In genomic region chr4:8917868-8918783, GRCh38 we compare ENCODE assay signal across 8 cellular contexts. TPM values are rescaled to one million over a fixed set of nuclear protein-coding genes. Genes with fewer than 3 reads are reported as not detected.
DNase-seq lines count a peak whose midpoint lies in the region; ATAC-seq and TF ChIP-seq lines count a peak whose summit lies in the region.

No MANE protein-coding gene starts in this region.

- peaks cover 5% of the 10 kb centered on the region; the same call in 1 of the 2 replicates for H3K9me3 ChIP-seq in IMR-90 (ENCODE audit: control insufficient read depth, insufficient read depth, low read length)
- no peaks in the 10 kb centered on the region for H3K9me3 ChIP-seq in body of pancreas

- peak overlapping the region; percentile 3 for H2AK9ac ChIP-seq in IMR-90 (replicated peaks; ENCODE audit: low read depth, low read length, poor library complexity)

- H2BK20ac ChIP-seq in IMR-90 (ENCODE audit: low read depth, low read length) = no peak overlapping the region

- H3K27me3 ChIP-seq in IMR-90 (ENCODE audit: control insufficient read depth, insufficient read depth, low read length) (no peaks in the 10 kb centered on the region), body of pancreas (peaks cover 0 to 5% of the 10 kb centered on the region in 2 donors)

- no peak overlapping the region for H4K91ac ChIP-seq in IMR-90 (ENCODE audit: insufficient read depth, low read depth, low read length)

- intact Hi-C loops in IMR-90 (cut with micrococcal nuclease) = loop anchor here (1.0 kb wide), 1 partner anchor 230 kb away; no protein-coding TSS in a partner anchor
- intact Hi-C loops in body of pancreas (cut with DNase I) = loop anchor here (10.0 kb wide), 1 partner anchor 313 kb away; no protein-coding TSS in a partner anchor

- H3K27ac ChIP-seq in IMR-90 (ENCODE audit: insufficient read depth, low read length) (no peak overlapping the region), body of pancreas (no peak overlapping the region)

- H2AFZ ChIP-seq in IMR-90 (replicated peaks; ENCODE audit: low read length, poor library complexity) = peak overlapping the region; percentile 21

- H3K18ac ChIP-seq in IMR-90 (ENCODE audit: low read depth, low read length) = no peak overlapping the region

- ATAC-seq in GM21381 (IDR thresholded peaks at IDR 0.05; ENCODE audit: unreplicated experiment) (peak; percentile 86), IMR-90 (ENCODE audit: low read depth) (peak; percentile 98), body of pancreas (peak; percentile 73)

- no peaks in the 10 kb centered on the region for H3K36me3 ChIP-seq in IMR-90 (ENCODE audit: control insufficient read depth, insufficient read depth, low read length)
- H3K36me3 ChIP-seq in body of pancreas (replicated peaks in 1 of 2; ENCODE audit: insufficient read depth in 1 of 2, low read depth in 2 of 2) = no peaks in the 10 kb centered on the region

- no peak overlapping the region for H3K9ac ChIP-seq in IMR-90 (ENCODE audit: low read depth, low read length)

- H3K4ac ChIP-seq in IMR-90 (ENCODE audit: low read depth, low read length) = no peak overlapping the region

- H2BK120ac ChIP-seq in IMR-90 (ENCODE audit: low read depth, low read length) = no peak overlapping the region

- no peaks in the 10 kb centered on the region for H4K20me1 ChIP-seq in IMR-90 (ENCODE audit: insufficient read depth, low read length)

- no peak overlapping the region for H2AK5ac ChIP-seq in IMR-90 (ENCODE audit: low read depth, low read length)

- TF ChIP-seq CTCF in IMR-90 (conservative IDR thresholded peaks at IDR 0.05; ENCODE audit: low read depth, low read length) = peak; percentile 70
- TF ChIP-seq CTCF in body of pancreas (IDR thresholded peaks at IDR 0.05) = peak; percentile 66 to 86 (median 78)

- H2BK5ac ChIP-seq in IMR-90 (ENCODE audit: low read depth, low read length, poor library complexity, severe bottlenecking) = no peak overlapping the region

- no peaks in the 10 kb centered on the region for H3K4me1 ChIP-seq in IMR-90 (ENCODE audit: control insufficient read depth, insufficient read depth, low read length)
- H3K4me1 ChIP-seq in body of pancreas = no peaks in the 10 kb centered on the region

- H4K5ac ChIP-seq in IMR-90 (ENCODE audit: low read depth, low read length) = no peak overlapping the region

- DNase-seq in DMS114 treated with DMSO at 0.1 percent for 48 hours (lab: John Stamatoyannopoulos, UW; ENCODE audit: unreplicated experiment) = peak; percentile 12
- DNase-seq in IMR-90 = peak; percentile 19
- peak; percentile 76 for DNase-seq in T1000 (lab: John Stamatoyannopoulos, UW)
- peak; percentile 51 to 78 (median 69) for DNase-seq in body of pancreas
- peak; percentile 72 for DNase-seq in inferior parietal cortex (ENCODE audit: extremely low spot score)
- peak; percentile 17 to 54 for DNase-seq in stimulated activated CD4-positive, alpha-beta T cell treated with anti-CD3 and anti-CD28 coated beads, Interleukin-1b, Interleukin-23, amount 100 ng/mL, for 1 hour (ENCODE audit: low read depth in 2 of 2)
- no peak for DNase-seq in GOT3 (lab: John Stamatoyannopoulos, UW)

- H3K14ac ChIP-seq in IMR-90 (replicated peaks; ENCODE audit: low read depth, low read length) = no peak overlapping the region

- H3K56ac ChIP-seq in IMR-90 (ENCODE audit: extremely low read depth, insufficient read depth, low read length) = no peak overlapping the region

- H2BK15ac ChIP-seq in IMR-90 (ENCODE audit: low read depth, low read length) = no peak overlapping the region

- no peak overlapping the region for H3K4me2 ChIP-seq in IMR-90 (ENCODE audit: low read depth, low read length)

- TF ChIP-seq RAD21 in IMR-90 (IDR thresholded peaks at IDR 0.05; ENCODE audit: low read length) = peak; percentile 74

- H3K4me3 ChIP-seq in IMR-90 (ENCODE audit: insufficient read depth, low read depth, low read length) (no peak overlapping the region), body of pancreas (no peak overlapping the region)

- BruUV-seq in IMR-90 (replicated peaks; lab: Mats Ljungman, UMichigan) = no TSS peak

- 3% methylated on average over 6 of the region's 20 CpGs; no CpG with 5 or more reads in 1 of the 2 experiments for WGBS in IMR-90 (ENCODE audit: extremely low coverage in 2 of 2, insufficient read length in 1 of 2), 2 experiments
- 4 to 13% methylated on average over 18 to 19 of the region's 20 CpGs for WGBS in body of pancreas, 2 donors

- no peaks in the 10 kb centered on the region for H3K9me1 ChIP-seq in IMR-90 (ENCODE audit: insufficient read depth, low read length)

- no peak overlapping the region for H3K23ac ChIP-seq in IMR-90 (ENCODE audit: low read depth, low read length)

- in situ Hi-C loops in IMR-90 (cut with MboI; ENCODE audit: low sequenced_read_pairs) = no loop called here

- POLR2A ChIA-PET in IMR-90 (lab: Charles Lee; ENCODE audit: unreplicated experiment) = no interaction called here

- CTCF ChIA-PET in IMR-90 (lab: Yijun Ruan, JAX) = interaction anchor here (0.5 to 0.6 kb wide), 2 partner anchors 11 to 160 kb away, joined by 3 to 4 read pairs; no protein-coding TSS in a partner anchor

- TF ChIP-seq POLR2A in IMR-90 (IDR thresholded peaks at IDR 0.05; ENCODE audit: low read depth, low read length) (no peak), body of pancreas (IDR thresholded peaks at IDR 0.05) (no peak)

- no peak overlapping the region for H4K8ac ChIP-seq in IMR-90 (ENCODE audit: low read depth in 2 of 2, low read length in 2 of 2)

- H3K79me1 ChIP-seq in IMR-90 (ENCODE audit: low read depth in 1 of 2, low read length in 2 of 2) = no peaks in the 10 kb centered on the region

- dilution Hi-C loops in IMR-90 (cut with HindIII; ENCODE audit: low sequenced_read_pairs, unreplicated experiment) = no loop called here

TF ChIP-seq in IMR-90, 13 proteins besides CTCF, POLR2A, EP300 and RAD21:
- TF ChIP-seq FOS (IDR thresholded peaks at IDR 0.05; ENCODE audit: low read depth, low read length) = no peak
- peak; percentile 50 for TF ChIP-seq SMC3 (IDR thresholded peaks at IDR 0.05; ENCODE audit: low read depth, low read length)

RNA-seq across cellular contexts. Expression of gene HMX1, which starts 46.5 kb away (rescaled TPM):
- total RNA-seq in IMR-90 (2012; rRNA removed) (not detected in 2 replicates), body of pancreas (not detected)
- polyA plus RNA-seq in IMR-90 (2012; rRNA removed) = not detected in 2 replicates
- polyA plus RNA-seq in IMR-90 (2012; cell fraction: cytosol; rRNA removed) = not detected in 2 replicates
- not detected in 2 replicates for polyA plus RNA-seq in IMR-90 (2012; cell fraction: nucleus; rRNA removed; ENCODE audit: low replicate concordance)
